ENCODE assay signal across 9 cellular contexts in the genomic region with DNA sequence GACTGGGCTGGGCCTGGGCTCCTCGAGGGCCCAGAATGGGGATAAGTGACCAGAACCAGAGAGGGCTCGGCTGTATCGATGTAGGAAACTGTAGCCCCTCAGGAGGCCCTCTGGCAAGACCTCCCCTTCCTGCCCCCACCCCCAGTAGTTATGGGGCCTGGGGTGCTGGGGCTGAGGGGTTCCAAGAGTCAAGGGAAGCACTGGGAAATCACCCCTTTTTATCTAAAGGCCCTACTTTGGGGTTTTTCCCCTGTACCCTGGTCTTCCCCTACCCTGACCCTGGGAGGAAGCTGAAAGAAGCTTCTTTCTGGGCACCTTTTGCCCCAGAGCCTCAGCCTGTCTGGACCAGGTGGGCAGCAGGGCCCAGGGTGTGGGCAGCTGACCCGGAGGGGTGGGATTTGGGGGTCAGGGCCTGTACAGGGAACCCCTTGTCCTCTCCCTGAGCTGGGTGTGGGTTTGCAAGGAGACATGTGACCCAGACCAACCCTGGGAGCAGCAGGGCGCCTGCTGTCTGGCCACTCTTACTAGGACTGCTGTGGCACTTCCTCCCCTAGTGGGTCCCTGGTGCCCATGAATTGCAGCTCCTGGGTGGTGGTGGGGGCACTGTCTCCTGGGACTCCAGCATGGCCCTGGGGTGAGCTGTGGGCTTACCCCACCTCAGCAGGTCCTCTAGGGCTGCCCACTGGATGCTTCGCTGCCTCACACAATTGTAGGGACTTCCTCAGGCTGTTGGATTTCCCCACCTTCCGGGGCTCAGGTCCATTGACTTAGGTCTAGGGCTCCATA. TPM values are rescaled to one million over a fixed set of nuclear protein-coding genes. Genes with fewer than 3 reads are reported as not detected.
DNase-seq lines count a peak whose midpoint lies in the region; ATAC-seq and TF ChIP-seq lines count a peak whose summit lies in the region.
"Had no signal": no experiment of that assay in that cellular context is flagged by ENCODE, and none has a peak within 500 bp of the region (broad histone marks: within the 10 kb centered on the region; RNA-seq: fewer than 3 reads in every experiment).

No MANE protein-coding gene starts in this region.

- H3K9me3 ChIP-seq in colonic mucosa (no peaks in the 10 kb centered on the region), osteoblast (ENCODE audit: low read depth, low read length) (no peaks in the 10 kb centered on the region)

- peak overlapping the region; percentile 24 to 51 for H3K9ac ChIP-seq in colonic mucosa (ENCODE audit: low read depth in 2 of 2, low read length in 2 of 2)

- intact Hi-C loops in colonic mucosa (cut with DNase I): no loop called here

- H3K36me3 ChIP-seq in colonic mucosa: no peaks in the 10 kb centered on the region
- no peaks in the 10 kb centered on the region for H3K36me3 ChIP-seq in osteoblast (ENCODE audit: insufficient read depth, low read length)

- no peak for TF ChIP-seq CTCF in GM12875 (IDR thresholded peaks at IDR 0.05; ENCODE audit: borderline replicate concordance, insufficient read depth, low read depth, low read length)
- TF ChIP-seq CTCF in colonic mucosa (IDR thresholded peaks at IDR 0.05): no peak
- TF ChIP-seq CTCF in osteoblast (IDR thresholded peaks at IDR 0.05; ENCODE audit: extremely low read depth, low read depth, low read length): no peak
- TF ChIP-seq CTCF in omental fat pad (IDR thresholded peaks at IDR 0.05): no peak

- ATAC-seq in HG03354 (IDR thresholded peaks at IDR 0.05; ENCODE audit: poor library complexity, severe bottlenecking, unreplicated experiment): peak; percentile 11
- ATAC-seq in omental fat pad (ENCODE audit: low FRiP score): no peak
- no peak for ATAC-seq in HG02678 (IDR thresholded peaks at IDR 0.05; ENCODE audit: unreplicated experiment)
- ATAC-seq in HG02763 (IDR thresholded peaks at IDR 0.05; ENCODE audit: unreplicated experiment): no peak
- ATAC-seq in GM21528 (IDR thresholded peaks at IDR 0.05; ENCODE audit: low FRiP score, unreplicated experiment): no peak

- H4K20me1 ChIP-seq in osteoblast (ENCODE audit: insufficient read depth, low read length): no peaks in the 10 kb centered on the region

- H3K27me3 ChIP-seq in colonic mucosa: no peaks in the 10 kb centered on the region
- peaks cover 52% of the 10 kb centered on the region for H3K27me3 ChIP-seq in osteoblast (ENCODE audit: insufficient read depth, low read length)

- H3K79me2 ChIP-seq in osteoblast (ENCODE audit: insufficient read depth, low read length): no peaks in the 10 kb centered on the region

- H3K27ac ChIP-seq in colonic mucosa: peak overlapping the region; percentile 27
- H3K27ac ChIP-seq in osteoblast (ENCODE audit: low read depth, low read length): no peak overlapping the region

- peak overlapping the region; percentile 74 for H3K4me3 ChIP-seq in GM12875 (ENCODE audit: low read depth, low read length)
- H3K4me3 ChIP-seq in colonic mucosa: peak overlapping the region; percentile 80
- no peak overlapping the region for H3K4me3 ChIP-seq in osteoblast (ENCODE audit: insufficient read depth, low read length)

- H3K4me1 ChIP-seq in colonic mucosa: peaks cover 3% of the 10 kb centered on the region
- H3K4me1 ChIP-seq in osteoblast (ENCODE audit: insufficient read depth, low read length): peaks cover 3% of the 10 kb centered on the region

- H3K4me2 ChIP-seq in osteoblast (ENCODE audit: insufficient read depth, low read length): no peak overlapping the region

- no peak overlapping the region for H2AFZ ChIP-seq in osteoblast (ENCODE audit: low read length)

- DNase-seq in colonic mucosa (no peak), osteoblast (ENCODE audit: insufficient read length, low spot score, missing footprints) (peak; percentile 79), omental fat pad (ENCODE audit: low spot score) (no peak)
- DNase-seq: NCI-H774 had no signal

RNA-seq across cellular contexts. Expression of gene IRF5, which starts 1.5 kb away (rescaled TPM):
- total RNA-seq in colonic mucosa (1 to 10 TPM; 5.0 to 9.7 TPM), osteoblast (under 0.01 TPM in 2 replicates), omental fat pad (10 to 100 TPM in 3 of 4 donors, 1 to 10 TPM in 1; 5.3 to 23.9 (median 18.8) TPM)

RNA-seq across cellular contexts. Expression of gene KCP, which starts 28.8 kb away (rescaled TPM):
- total RNA-seq in colonic mucosa (1 to 10 TPM in 1 of 2 donors, under 1 TPM in 1; 0.64 to 1.1 TPM), osteoblast (0.88 and 1.1 TPM in 2 replicates), omental fat pad (1 to 10 TPM in 2 of 4 donors, under 1 TPM in 2; 0.46 to 3.3 (median 1.2) TPM)
